18 cellular contexts compared by ENCODE assay signal in genomic region chr6:36268478-36269248, GRCh38. TPM values are rescaled to one million over a fixed set of nuclear protein-coding genes. Genes with fewer than 3 reads are reported as not detected.
DNase-seq lines count a peak whose midpoint lies in the region; ATAC-seq and TF ChIP-seq lines count a peak whose summit lies in the region.
"Had no signal": no experiment of that assay in that cellular context is flagged by ENCODE, and none has a peak within 500 bp of the region (broad histone marks: within the 10 kb centered on the region; RNA-seq: fewer than 3 reads in every experiment).

No MANE protein-coding gene starts in this region.

- no peak for TF ChIP-seq CTCF in foreskin keratinocyte (conservative IDR thresholded peaks at IDR 0.05)

- CTCF ChIA-PET in activated CD8-positive, alpha-beta T cell treated with anti-CD3 and anti-CD28 coated beads, Interleukin-2, amount 10 ng/mL, durations not matched to agents 7 days and 5 days (lab: Charles Lee), result no interaction called here

- H3K4me3 Mint-ChIP-seq in activated CD8-positive, alpha-beta T cell treated with anti-CD3 and anti-CD28 coated beads, Interleukin-2, amount 10 ng/mL, durations not matched to agents 7 days and 5 days, result no peak overlapping the region
- H3K4me3 Mint-ChIP-seq: central memory CD8-positive, alpha-beta T cell; stimulated activated effector memory CD8-positive, alpha-beta T cell treated with anti-CD3 and anti-CD28 coated beads, Interleukin-12 subunit alpha, Interleukin-12 subunit beta, amount 100 ng/mL, for 72 hours had no signal

- H3K36me3 Mint-ChIP-seq in activated CD8-positive, alpha-beta T cell treated with anti-CD3 and anti-CD28 coated beads, Interleukin-2, amount 10 ng/mL, durations not matched to agents 7 days and 5 days (ENCODE audit: low read depth), result no peaks in the 10 kb centered on the region
- H3K36me3 Mint-ChIP-seq: stimulated activated effector memory CD8-positive, alpha-beta T cell treated with anti-CD3 and anti-CD28 coated beads, Interleukin-12 subunit alpha, Interleukin-12 subunit beta, amount 100 ng/mL, for 72 hours had no signal

- POLR2A ChIA-PET in activated CD8-positive, alpha-beta T cell treated with anti-CD3 and anti-CD28 coated beads, Interleukin-2, amount 10 ng/mL, durations not matched to agents 7 days and 5 days (lab: Charles Lee), result no interaction called here

- DNase-seq in GM23248 (peak; percentile 45), amniotic epithelial cell (ENCODE audit: low read depth) (peak; percentile 64), foreskin keratinocyte (no peak), putamen (ENCODE audit: low spot score) (peak; percentile 79), NCI-H526 treated with DMSO at 0.1 percent for 48 hours (lab: John Stamatoyannopoulos, UW) (no peak)
- no peak for DNase-seq in activated CD8-positive, alpha-beta T cell treated with anti-CD3 and anti-CD28 coated beads, Interleukin-2, amount 10 ng/mL, durations not matched to agents 7 days and 5 days
- no peak for DNase-seq in stimulated activated naive CD8-positive, alpha-beta T cell treated with anti-CD3 and anti-CD28 coated beads, Interleukin-15, Interleukin-2, amounts not matched to agents 100 U/mL and 50 U/mL, for 24 hours
- DNase-seq: C1 segment of cervical spinal cord; HCEC 1CT; NCI-H446; psoas muscle; stimulated activated CD4-positive, alpha-beta T cell treated with anti-CD3 and anti-CD28 coated beads, Interleukin-2, amount 100 ng/mL, for 48 hours; T-helper 2 cell had no signal

- no peaks in the 10 kb centered on the region for H3K4me1 Mint-ChIP-seq in activated CD8-positive, alpha-beta T cell treated with anti-CD3 and anti-CD28 coated beads, Interleukin-2, amount 10 ng/mL, durations not matched to agents 7 days and 5 days (ENCODE audit: low read depth)
- H3K4me1 Mint-ChIP-seq: central memory CD8-positive, alpha-beta T cell; stimulated activated effector memory CD8-positive, alpha-beta T cell treated with anti-CD3 and anti-CD28 coated beads, Interleukin-12 subunit alpha, Interleukin-12 subunit beta, amount 100 ng/mL, for 72 hours had no signal

- no peak overlapping the region for H3K27ac Mint-ChIP-seq in activated CD8-positive, alpha-beta T cell treated with anti-CD3 and anti-CD28 coated beads, Interleukin-2, amount 10 ng/mL, durations not matched to agents 7 days and 5 days
- H3K27ac Mint-ChIP-seq: activated T-helper 2 cell treated with anti-CD3 and anti-CD28 coated beads, Interferon-gamma antibody, Interleukin-2, Interleukin-4, amounts not matched to agents 10 μg/mL and 5 μg/mL and 100 μg/mL, durations not matched to agents 14 hours and 24 hours and 36 hours; stimulated activated effector memory CD8-positive, alpha-beta T cell treated with anti-CD3 and anti-CD28 coated beads, Interleukin-12 subunit alpha, Interleukin-12 subunit beta, amount 100 ng/mL, for 72 hours had no signal

- no peak overlapping the region for H3K27ac ChIP-seq in GM23248
- no peak overlapping the region for H3K27ac ChIP-seq in foreskin keratinocyte
- H3K27ac ChIP-seq: psoas muscle had no signal

- H3K27me3 ChIP-seq in GM23248 (replicated peaks; ENCODE audit: insufficient read depth) (peaks cover 11% of the 10 kb centered on the region), foreskin keratinocyte (peaks cover 24% of the 10 kb centered on the region)

- no peak overlapping the region for H2AFZ ChIP-seq in GM23248

- H3F3A ChIP-seq in GM23248 (ENCODE audit: insufficient read depth), result no peaks in the 10 kb centered on the region

- WGBS in GM23248 (ENCODE audit: low coverage in 1 of 2, low lambda C conversion rate in 2 of 2, missing lambda C conversion rate in 2 of 2), 2 experiments, result 47 to 48% methylated on average over 9 to 10 of the region's 10 CpGs

- ATAC-seq in foreskin keratinocyte (peak; percentile 14), HG03175 (IDR thresholded peaks at IDR 0.05; ENCODE audit: unreplicated experiment) (no peak)
- ATAC-seq in activated CD8-positive, alpha-beta T cell treated with anti-CD3 and anti-CD28 coated beads, Interleukin-2, amount 10 ng/mL, durations not matched to agents 7 days and 5 days, result no peak
- ATAC-seq in stimulated activated naive CD8-positive, alpha-beta T cell treated with anti-CD3 and anti-CD28 coated beads, Interleukin-15, Interleukin-2, amounts not matched to agents 100 U/mL and 50 U/mL, for 24 hours, result no peak
- ATAC-seq: Panc1; psoas muscle; stimulated activated effector memory CD8-positive, alpha-beta T cell treated with anti-CD3 and anti-CD28 coated beads, Interleukin-12 subunit alpha, Interleukin-12 subunit beta, amount 100 ng/mL, for 72 hours had no signal

- no peaks in the 10 kb centered on the region for H3K79me2 ChIP-seq in GM23248 (ENCODE audit: insufficient read depth)

- H3K9me3 Mint-ChIP-seq in activated CD8-positive, alpha-beta T cell treated with anti-CD3 and anti-CD28 coated beads, Interleukin-2, amount 10 ng/mL, durations not matched to agents 7 days and 5 days (ENCODE audit: insufficient read depth), result no peaks in the 10 kb centered on the region
- H3K9me3 Mint-ChIP-seq: central memory CD8-positive, alpha-beta T cell; stimulated activated effector memory CD8-positive, alpha-beta T cell treated with anti-CD3 and anti-CD28 coated beads, Interleukin-12 subunit alpha, Interleukin-12 subunit beta, amount 100 ng/mL, for 72 hours had no signal

- H3K4me3 ChIP-seq in GM23248, result no peak overlapping the region
- H3K4me3 ChIP-seq: psoas muscle had no signal

- no peak overlapping the region for H3K4me2 ChIP-seq in GM23248 (ENCODE audit: unreplicated experiment)

- H3K4me1 ChIP-seq in GM23248 (ENCODE audit: insufficient read depth) (no peaks in the 10 kb centered on the region), foreskin keratinocyte (no peaks in the 10 kb centered on the region)
- H3K4me1 ChIP-seq: psoas muscle had no signal

- H3K36me3 ChIP-seq in GM23248 (ENCODE audit: low read depth), result no peaks in the 10 kb centered on the region

- no peaks in the 10 kb centered on the region for H3K9me3 ChIP-seq in GM23248 (ENCODE audit: low read depth)
- H3K9me3 ChIP-seq: psoas muscle had no signal

- no peaks in the 10 kb centered on the region for H4K20me1 ChIP-seq in GM23248 (ENCODE audit: insufficient read depth)

- in situ Hi-C loops in GM23248 (cut with MboI), result no loop called here

- no peak overlapping the region for H3K9ac ChIP-seq in GM23248

- no peaks in the 10 kb centered on the region for H3K9me2 ChIP-seq in GM23248 (ENCODE audit: insufficient read depth)

- H3K27me3 Mint-ChIP-seq in activated CD8-positive, alpha-beta T cell treated with anti-CD3 and anti-CD28 coated beads, Interleukin-2, amount 10 ng/mL, durations not matched to agents 7 days and 5 days (ENCODE audit: low read depth), result peaks cover 12% of the 10 kb centered on the region

RNA-seq across cellular contexts. Expression of gene PNPLA1, which starts 1.2 kb away (rescaled TPM):
- not detected in 2 replicates for total RNA-seq in GM23248 (2014; rRNA removed; shearing (Covaris generic))
- not detected in 2 replicates for polyA plus RNA-seq in GM23248 (2016; fragmentation: Nextera tagmentation; extraction: Ambion mirVana)
- total RNA-seq in foreskin keratinocyte, result not detected in 2 replicates
- not detected in 2 replicates for polyA plus RNA-seq in foreskin keratinocyte
- not detected for total RNA-seq in activated CD8-positive, alpha-beta T cell treated with anti-CD3 and anti-CD28 coated beads, Interleukin-2, amount 10 ng/mL, durations not matched to agents 7 days and 5 days
- total RNA-seq: activated T-helper 2 cell treated with anti-CD3 and anti-CD28 coated beads, Interferon-gamma antibody, Interleukin-2, Interleukin-4, amounts not matched to agents 10 μg/mL and 5 μg/mL and 100 μg/mL, durations not matched to agents 14 hours and 24 hours and 36 hours; psoas muscle had no signal

Comparison
In these comparisons a context has a peak if more than half of its experiments do, and no peak if none do; other contexts are left out.
1. DNase-seq: peak in GM23248 (single experiment), amniotic epithelial cell (single experiment) and putamen (single experiment); none in foreskin keratinocyte (0 of 2), NCI-H526 treated with DMSO at 0.1 percent for 48 hours (single experiment), activated CD8-positive, alpha-beta T cell treated with anti-CD3 and anti-CD28 coated beads, Interleukin-2, amount 10 ng/mL, durations not matched to agents 7 days and 5 days (single experiment) and stimulated activated naive CD8-positive, alpha-beta T cell treated with anti-CD3 and anti-CD28 coated beads, Interleukin-15, Interleukin-2, amounts not matched to agents 100 U/mL and 50 U/mL, for 24 hours (single experiment).